ENCODE assay signal across 3 cellular contexts in the genomic region with DNA sequence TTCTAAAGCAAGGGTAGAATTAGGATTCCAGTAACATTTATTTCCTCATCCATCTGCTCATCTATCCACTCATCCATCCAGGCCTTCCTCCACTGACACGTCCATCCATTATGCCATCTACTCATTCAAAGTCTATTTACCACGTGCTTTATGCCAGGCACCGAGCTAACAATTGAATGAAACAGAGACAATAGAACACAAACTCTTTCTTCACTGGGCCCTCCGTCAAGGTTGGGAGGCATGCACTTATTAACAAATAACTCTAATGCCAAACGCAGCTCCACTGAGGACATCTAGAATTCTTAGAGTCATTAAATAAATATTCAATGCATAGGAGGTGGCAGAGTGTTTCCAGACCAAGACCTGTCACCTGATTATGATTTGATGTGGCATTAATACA.
"Had no signal": no experiment of that assay in that cellular context is flagged by ENCODE, and none has a peak within 500 bp of the region (broad histone marks: within the 10 kb centered on the region; RNA-seq: fewer than 3 reads in every experiment).

No MANE protein-coding gene starts in this region.

- DNase-seq: GDM1, GF-D8 had no signal

- H3K4me3 ChIP-seq: GM12878 had no signal
